In the genomic region with DNA sequence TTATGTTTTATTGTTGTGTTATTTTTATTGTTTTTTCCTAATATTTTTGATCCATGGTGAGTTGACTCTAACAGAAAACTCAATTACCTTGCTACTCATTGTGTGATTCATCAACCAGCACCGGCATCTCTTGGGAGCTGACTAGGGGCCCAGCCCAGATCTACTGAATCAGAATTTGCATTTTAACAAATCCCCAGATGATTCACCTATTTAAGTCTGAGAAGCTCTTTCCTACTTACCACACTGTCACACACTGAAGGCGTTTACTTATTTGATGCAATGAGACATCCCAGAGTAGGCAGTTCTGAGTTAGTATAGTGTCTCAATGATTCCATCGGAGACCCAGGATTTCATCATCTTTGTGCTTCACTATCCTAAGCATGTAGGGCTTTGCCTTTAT, we compare ENCODE assay signal across 1 cellular context.
TF ChIP-seq lines count a peak whose summit lies in the region.

No MANE protein-coding gene starts in this region.

TF ChIP-seq in GM23338, 12 proteins besides CTCF, POLR2A, EP300 and RAD21 (continued from another document):
- TF ChIP-seq, protein P1, sequence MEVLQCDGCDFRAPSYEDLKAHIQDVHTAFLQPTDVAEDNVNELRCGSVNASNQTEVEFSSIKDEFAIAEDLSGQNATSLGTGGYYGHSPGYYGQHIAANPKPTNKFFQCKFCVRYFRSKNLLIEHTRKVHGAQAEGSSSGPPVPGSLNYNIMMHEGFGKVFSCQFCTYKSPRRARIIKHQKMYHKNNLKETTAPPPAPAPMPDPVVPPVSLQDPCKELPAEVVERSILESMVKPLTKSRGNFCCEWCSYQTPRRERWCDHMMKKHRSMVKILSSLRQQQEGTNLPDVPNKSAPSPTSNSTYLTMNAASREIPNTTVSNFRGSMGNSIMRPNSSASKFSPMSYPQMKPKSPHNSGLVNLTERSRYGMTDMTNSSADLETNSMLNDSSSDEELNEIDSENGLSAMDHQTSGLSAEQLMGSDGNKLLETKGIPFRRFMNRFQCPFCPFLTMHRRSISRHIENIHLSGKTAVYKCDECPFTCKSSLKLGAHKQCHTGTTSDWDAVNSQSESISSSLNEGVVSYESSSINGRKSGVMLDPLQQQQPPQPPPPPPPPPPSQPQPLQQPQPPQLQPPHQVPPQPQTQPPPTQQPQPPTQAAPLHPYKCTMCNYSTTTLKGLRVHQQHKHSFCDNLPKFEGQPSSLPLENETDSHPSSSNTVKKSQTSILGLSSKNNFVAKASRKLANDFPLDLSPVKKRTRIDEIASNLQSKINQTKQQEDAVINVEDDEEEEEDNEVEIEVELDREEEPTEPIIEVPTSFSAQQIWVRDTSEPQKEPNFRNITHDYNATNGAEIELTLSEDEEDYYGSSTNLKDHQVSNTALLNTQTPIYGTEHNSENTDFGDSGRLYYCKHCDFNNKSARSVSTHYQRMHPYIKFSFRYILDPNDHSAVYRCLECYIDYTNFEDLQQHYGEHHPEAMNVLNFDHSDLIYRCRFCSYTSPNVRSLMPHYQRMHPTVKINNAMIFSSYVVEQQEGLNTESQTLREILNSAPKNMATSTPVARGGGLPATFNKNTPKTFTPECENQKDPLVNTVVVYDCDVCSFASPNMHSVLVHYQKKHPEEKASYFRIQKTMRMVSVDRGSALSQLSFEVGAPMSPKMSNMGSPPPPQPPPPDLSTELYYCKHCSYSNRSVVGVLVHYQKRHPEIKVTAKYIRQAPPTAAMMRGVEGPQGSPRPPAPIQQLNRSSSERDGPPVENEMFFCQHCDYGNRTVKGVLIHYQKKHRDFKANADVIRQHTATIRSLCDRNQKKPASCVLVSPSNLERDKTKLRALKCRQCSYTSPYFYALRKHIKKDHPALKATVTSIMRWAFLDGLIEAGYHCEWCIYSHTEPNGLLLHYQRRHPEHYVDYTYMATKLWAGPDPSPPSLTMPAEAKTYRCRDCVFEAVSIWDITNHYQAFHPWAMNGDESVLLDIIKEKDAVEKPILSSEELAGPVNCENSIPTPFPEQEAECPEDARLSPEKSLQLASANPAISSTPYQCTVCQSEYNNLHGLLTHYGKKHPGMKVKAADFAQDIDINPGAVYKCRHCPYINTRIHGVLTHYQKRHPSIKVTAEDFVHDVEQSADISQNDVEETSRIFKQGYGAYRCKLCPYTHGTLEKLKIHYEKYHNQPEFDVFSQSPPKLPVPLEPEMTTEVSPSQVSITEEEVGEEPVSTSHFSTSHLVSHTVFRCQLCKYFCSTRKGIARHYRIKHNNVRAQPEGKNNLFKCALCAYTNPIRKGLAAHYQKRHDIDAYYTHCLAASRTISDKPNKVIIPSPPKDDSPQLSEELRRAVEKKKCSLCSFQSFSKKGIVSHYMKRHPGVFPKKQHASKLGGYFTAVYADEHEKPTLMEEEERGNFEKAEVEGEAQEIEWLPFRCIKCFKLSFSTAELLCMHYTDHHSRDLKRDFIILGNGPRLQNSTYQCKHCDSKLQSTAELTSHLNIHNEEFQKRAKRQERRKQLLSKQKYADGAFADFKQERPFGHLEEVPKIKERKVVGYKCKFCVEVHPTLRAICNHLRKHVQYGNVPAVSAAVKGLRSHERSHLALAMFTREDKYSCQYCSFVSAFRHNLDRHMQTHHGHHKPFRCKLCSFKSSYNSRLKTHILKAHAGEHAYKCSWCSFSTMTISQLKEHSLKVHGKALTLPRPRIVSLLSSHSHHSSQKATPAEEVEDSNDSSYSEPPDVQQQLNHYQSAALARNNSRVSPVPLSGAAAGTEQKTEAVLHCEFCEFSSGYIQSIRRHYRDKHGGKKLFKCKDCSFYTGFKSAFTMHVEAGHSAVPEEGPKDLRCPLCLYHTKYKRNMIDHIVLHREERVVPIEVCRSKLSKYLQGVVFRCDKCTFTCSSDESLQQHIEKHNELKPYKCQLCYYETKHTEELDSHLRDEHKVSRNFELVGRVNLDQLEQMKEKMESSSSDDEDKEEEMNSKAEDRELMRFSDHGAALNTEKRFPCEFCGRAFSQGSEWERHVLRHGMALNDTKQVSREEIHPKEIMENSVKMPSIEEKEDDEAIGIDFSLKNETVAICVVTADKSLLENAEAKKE (CRISPR knock-in tag; IDR thresholded peaks at IDR 0.05): no peak
- TF ChIP-seq NANOG (IDR thresholded peaks at IDR 0.05; ENCODE audit: borderline replicate concordance) (no peak), CREB1 (CRISPR knock-in tag; IDR thresholded peaks at IDR 0.05; ENCODE audit: low read depth) (no peak)
